Comparison of ENCODE assay signal across 23 cellular contexts in the genomic region with DNA sequence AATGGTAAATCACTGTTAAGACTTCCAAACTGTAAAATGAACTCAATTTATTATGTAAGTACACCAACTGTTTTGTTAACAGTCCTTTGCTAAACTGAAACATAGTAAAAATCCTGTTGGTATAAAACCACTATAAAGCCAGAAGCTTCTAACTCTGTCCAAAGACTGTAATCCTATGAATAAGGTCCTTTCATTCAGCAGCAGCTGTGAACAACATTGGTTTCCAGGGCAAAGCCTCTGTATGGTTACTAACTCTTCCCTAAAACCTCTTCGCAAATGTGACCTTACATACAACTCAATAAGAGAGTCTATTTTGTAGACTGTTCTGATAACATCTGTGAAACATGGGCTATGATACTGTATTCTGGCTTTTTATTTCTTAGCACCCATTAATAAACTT. TPM values are rescaled to one million over a fixed set of nuclear protein-coding genes. Genes with fewer than 3 reads are reported as not detected.
DNase-seq lines count a peak whose midpoint lies in the region; ATAC-seq and TF ChIP-seq lines count a peak whose summit lies in the region.
"Had no signal": no experiment of that assay in that cellular context is flagged by ENCODE, and none has a peak within 500 bp of the region (broad histone marks: within the 10 kb centered on the region; RNA-seq: fewer than 3 reads in every experiment).

No MANE protein-coding gene starts in this region.

- no peak for ATAC-seq in T-helper 17 cell
- ATAC-seq: GM12878, left cardiac atrium had no signal

- CTCF ChIA-PET in Caco-2 (lab: Charles Lee) (no interaction called here), GM10248 (lab: Yijun Ruan, JAX) (interaction anchor here (0.8 to 1.7 kb wide), 6 partner anchors 9 to 36 kb away, joined by 3 to 4 read pairs (median 3); no protein-coding TSS in a partner anchor)

- H3K27me3 ChIP-seq in Caco-2 (replicated peaks; ENCODE audit: control insufficient read depth, insufficient read depth, low read length) (no peaks in the 10 kb centered on the region), breast epithelium (no peaks in the 10 kb centered on the region)
- H3K27me3 ChIP-seq: adrenal gland, cardiac muscle cell, suprapubic skin, vagina had no signal

- H3K4me3 ChIP-seq in Caco-2 (ENCODE audit: low read depth, low read length) = no peak overlapping the region
- no peak overlapping the region for H3K4me3 ChIP-seq in breast epithelium
- H3K4me3 ChIP-seq: adrenal gland, cardiac muscle cell, GM12878, GM23248, suprapubic skin, vagina had no signal

- no peaks in the 10 kb centered on the region for H3K27me3 Mint-ChIP-seq in Caco-2 (ENCODE audit: insufficient read depth, unreplicated experiment)
- H3K27me3 Mint-ChIP-seq in T-helper 17 cell = no peaks in the 10 kb centered on the region
- H3K27me3 Mint-ChIP-seq: dendritic cell treated with granulocyte-macrophage colony-stimulating factor and Interleukin-4, amounts not matched to agents 40 ng/mL and 50 ng/mL, for 4 days; memory B cell; naive B cell had no signal

- TF ChIP-seq POLR2A in breast epithelium (IDR thresholded peaks at IDR 0.05) = no peak

- H3K27ac ChIP-seq in breast epithelium = no peak overlapping the region
- H3K27ac ChIP-seq: adrenal gland, cardiac muscle cell, GM23248, suprapubic skin, vagina had no signal

- TF ChIP-seq CTCF in Caco-2 (IDR thresholded peaks at IDR 0.05; ENCODE audit: insufficient read depth in 1 of 2, low read depth in 1 of 2, low read length in 1 of 2, severe bottlenecking in 1 of 2, unreplicated experiment in 1 of 2) (no peak), breast epithelium (IDR thresholded peaks at IDR 0.05) (no peak), GM10248 (IDR thresholded peaks at IDR 0.05; ENCODE audit: control extremely low read depth, extremely low read depth, low read depth, missing control alignments) (no peak)

- H3K9me3 ChIP-seq in Caco-2 = no peaks in the 10 kb centered on the region
- no peaks in the 10 kb centered on the region for H3K9me3 ChIP-seq in T-helper 17 cell (ENCODE audit: control insufficient read depth, low read length, poor library complexity, severe bottlenecking)
- H3K9me3 ChIP-seq in breast epithelium = no peaks in the 10 kb centered on the region
- H3K9me3 ChIP-seq: adrenal gland, suprapubic skin, vagina had no signal

- H3K4me3 Mint-ChIP-seq in Caco-2 (ENCODE audit: unreplicated experiment) (no peak overlapping the region), T-helper 17 cell (no peak overlapping the region)
- H3K4me3 Mint-ChIP-seq: dendritic cell treated with granulocyte-macrophage colony-stimulating factor and Interleukin-4, amounts not matched to agents 40 ng/mL and 50 ng/mL, for 4 days; memory B cell; naive B cell had no signal

- H3K36me3 Mint-ChIP-seq in Caco-2 (ENCODE audit: insufficient read depth, unreplicated experiment) (peaks cover 89% of the 10 kb centered on the region), T-helper 17 cell (ENCODE audit: low read depth) (peaks cover 6% of the 10 kb centered on the region)

- no TSS peak for BruUV-seq in Caco-2 (replicated peaks; lab: Mats Ljungman, UMichigan)

- no peaks in the 10 kb centered on the region for H3K9me3 Mint-ChIP-seq in Caco-2 (ENCODE audit: unreplicated experiment)
- H3K9me3 Mint-ChIP-seq: dendritic cell treated with granulocyte-macrophage colony-stimulating factor and Interleukin-4, amounts not matched to agents 40 ng/mL and 50 ng/mL, for 4 days; memory B cell; naive B cell had no signal

- peaks cover 2% of the 10 kb centered on the region for H3K36me3 ChIP-seq in Caco-2 (ENCODE audit: control insufficient read depth, insufficient read depth, low read length)
- H3K36me3 ChIP-seq in breast epithelium = no peaks in the 10 kb centered on the region

- POLR2A ChIA-PET in Caco-2 (lab: Charles Lee) = no interaction called here
- POLR2A ChIA-PET in GM10248 (lab: Yijun Ruan, JAX) = no interaction called here

- H3K4me1 ChIP-seq in Caco-2 (no peaks in the 10 kb centered on the region), breast epithelium (no peaks in the 10 kb centered on the region)
- H3K4me1 ChIP-seq: adrenal gland, suprapubic skin, vagina had no signal

- H3K27ac Mint-ChIP-seq in Caco-2 (ENCODE audit: unreplicated experiment) (peak overlapping the region; percentile 71), T-helper 17 cell (peak overlapping the region; percentile 91)
- H3K27ac Mint-ChIP-seq: dendritic cell treated with granulocyte-macrophage colony-stimulating factor and Interleukin-4, amounts not matched to agents 40 ng/mL and 50 ng/mL, for 4 days; memory B cell had no signal

- DNase-seq in Caco-2 (no peak), T-helper 17 cell (no peak), foreskin melanocyte (peak; percentile 86), pons (ENCODE audit: low spot score) (peak; percentile 84), NCI-H2107 (lab: John Stamatoyannopoulos, UW) (no peak), breast epithelium (ENCODE audit: low spot score in 2 of 2) (no peak), GM10248 (ENCODE audit: extremely low spot score) (no peak)
- DNase-seq: activated CD4-positive, CD25-positive, alpha-beta regulatory T cell treated with anti-CD3 and anti-CD28 coated beads, Interleukin-2, amount 50 U/mL, for 72 hours; adrenal gland; DMS79; GM23248; Karpas-422; left cardiac atrium; naive B cell; NCI-H1048; NCI-H187; NCI-H748 treated with DMSO at 0.1 percent for 48 hours had no signal

- H3K4me1 Mint-ChIP-seq in Caco-2 (ENCODE audit: low read depth, unreplicated experiment) (no peaks in the 10 kb centered on the region), T-helper 17 cell (peaks cover 21% of the 10 kb centered on the region)

- intact Hi-C loops in Caco-2 (cut with micrococcal nuclease; ENCODE audit: unreplicated experiment) = no loop called here
- intact Hi-C loops in breast epithelium (cut with DNase I; ENCODE audit: low total_unique reads) = no loop called here

RNA-seq across cellular contexts. Expression of a gene that starts 40.1 kb away (rescaled TPM):
- 53.9 and 54.4 TPM in 2 replicates for total RNA-seq in Caco-2 (2022)
- 10 to 100 TPM; 63.3 to 66.3 TPM for total RNA-seq in T-helper 17 cell
- total RNA-seq in breast epithelium = 10 to 100 TPM; 34.1 to 61.2 (median 38.3) TPM

Comparison
In these comparisons a context has a peak if more than half of its experiments do, and no peak if none do; other contexts are left out.
1. DNase-seq: peak in foreskin melanocyte (single experiment) and pons (single experiment); none in Caco-2 (0 of 2), T-helper 17 cell (0 of 3), NCI-H2107 (single experiment), breast epithelium (0 of 2) and GM10248 (single experiment).